ENCODE assay signal across 28 cellular contexts in the genomic region with DNA sequence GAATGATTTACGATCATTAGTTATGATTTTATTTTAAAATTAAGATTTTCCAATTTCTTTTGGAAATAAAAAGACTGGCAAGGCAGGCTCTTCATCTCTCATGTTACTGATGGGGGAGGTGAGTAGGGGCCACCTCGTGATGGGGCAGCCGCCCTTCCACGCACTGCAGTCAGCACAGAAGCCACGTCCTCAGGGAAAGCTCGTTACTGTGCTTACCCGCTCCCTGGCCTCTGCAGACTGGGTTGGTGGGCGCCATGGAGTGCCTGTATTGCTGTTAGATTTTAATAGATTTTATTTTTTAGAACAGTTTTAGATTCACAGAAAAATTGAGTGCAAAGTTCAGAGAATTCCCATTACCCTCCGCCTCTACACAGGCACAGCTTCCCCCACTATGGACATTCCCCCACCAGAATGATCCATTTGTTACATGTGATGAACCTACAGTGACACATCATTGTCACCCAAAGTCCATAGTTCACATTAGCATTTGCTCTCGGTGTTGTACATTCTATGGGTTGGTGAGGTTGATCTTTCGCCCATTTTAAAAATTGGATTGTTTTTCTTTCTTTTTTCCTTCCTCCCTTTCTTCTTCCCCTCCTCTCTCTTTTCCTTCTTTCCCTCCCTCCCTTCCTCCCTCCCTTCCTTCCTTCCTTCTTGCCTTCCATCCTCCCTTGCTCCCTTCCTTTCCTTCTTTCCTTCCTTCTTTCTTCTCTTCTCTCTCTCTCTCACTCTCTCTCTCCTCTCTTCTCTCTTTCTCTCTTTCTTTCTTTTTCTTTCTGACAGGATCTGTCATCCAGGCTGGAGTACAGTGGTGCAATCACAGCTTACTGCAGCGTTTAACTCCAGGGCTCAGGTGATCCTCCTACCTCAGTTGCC. TPM values are rescaled to one million over a fixed set of nuclear protein-coding genes. Genes with fewer than 3 reads are reported as not detected.
DNase-seq lines count a peak whose midpoint lies in the region; ATAC-seq, FAIRE-seq and TF ChIP-seq lines count a peak whose summit lies in the region.
"Had no signal": no experiment of that assay in that cellular context is flagged by ENCODE, and none has a peak within 500 bp of the region (broad histone marks: within the 10 kb centered on the region; RNA-seq: fewer than 3 reads in every experiment).

No MANE protein-coding gene starts in this region.

- H2AFZ ChIP-seq in astrocyte (ENCODE audit: low read depth, low read length): no peak overlapping the region
- H2AFZ ChIP-seq in HepG2 (ENCODE audit: low read length): no peak overlapping the region

- in situ Hi-C loops in HepG2 (cut with HindIII; ENCODE audit: extremely low pct_ligation_motif_present, low pct_unique_long_range_greater_than_20kb): no loop called here
- in situ Hi-C loops in transverse colon (cut with MboI; ENCODE audit: low pct_ligation_motif_present in 1 of 4, low pct_unique_long_range_greater_than_20kb in 1 of 4, low sequenced_read_pairs in 3 of 4): no loop called here

- H3K27me3 Mint-ChIP-seq in astrocyte (ENCODE audit: low read depth, unreplicated experiment): peaks cover 18% of the 10 kb centered on the region

- TF ChIP-seq RAD21 in HepG2 (CRISPR knock-in tag; IDR thresholded peaks at IDR 0.05): no peak

- H3K9me3 ChIP-seq in heart left ventricle (no peaks in the 10 kb centered on the region), astrocyte (ENCODE audit: insufficient read depth, low read depth, low read length) (peaks cover 4% of the 10 kb centered on the region), HepG2 (ENCODE audit: low read length) (no peaks in the 10 kb centered on the region), transverse colon (no peaks in the 10 kb centered on the region)
- H3K9me3 ChIP-seq: Caco-2, HAP-1, SK-N-SH had no signal

- POLR2A ChIA-PET in HepG2 (lab: Yijun Ruan, JAX): interaction anchor here (0.7 to 3.9 kb wide), 11 partner anchors 8 to 110 kb away, joined by 3 to 45 read pairs (median 5); a partner anchor contains a TSS

- TF ChIP-seq CTCF in heart left ventricle (IDR thresholded peaks at IDR 0.05): no peak
- no peak for TF ChIP-seq CTCF in astrocyte (IDR thresholded peaks at IDR 0.05; ENCODE audit: insufficient read depth, low read depth, low read length)
- TF ChIP-seq CTCF in HepG2 (CRISPR knock-in tag; IDR thresholded peaks at IDR 0.05): no peak
- TF ChIP-seq CTCF in transverse colon (IDR thresholded peaks at IDR 0.05): no peak

- H3K4me1 ChIP-seq in heart left ventricle: peaks cover 0 to 36% (median 7%) of the 10 kb centered on the region in 12 donors
- H3K4me1 ChIP-seq in astrocyte (ENCODE audit: insufficient read depth, low read length): no peaks in the 10 kb centered on the region
- H3K4me1 ChIP-seq in HepG2 (ENCODE audit: insufficient read depth, low read length): peaks cover 82% of the 10 kb centered on the region
- H3K4me1 ChIP-seq in transverse colon: peaks cover 0 to 18% (median 5%) of the 10 kb centered on the region in 4 donors
- H3K4me1 ChIP-seq: HAP-1 had no signal

- H3K9ac ChIP-seq in astrocyte (ENCODE audit: low read length) (no peak overlapping the region), HepG2 (ENCODE audit: insufficient read depth, low read depth, low read length) (peak overlapping the region; percentile 62)
- H3K9ac ChIP-seq: SK-N-SH had no signal

- H3K4me3 ChIP-seq in heart left ventricle (no peak overlapping the region), astrocyte (ENCODE audit: insufficient read depth, low read depth, low read length) (no peak overlapping the region), HepG2 (replicated peaks in 1 of 3; ENCODE audit: insufficient read depth in 1 of 3, low read depth in 2 of 3, low read length in 3 of 3) (no peak overlapping the region), transverse colon (no peak overlapping the region)
- H3K4me3 ChIP-seq: GM12878, HAP-1 had no signal

- intact Hi-C loops in cardiac septum (cut with DNase I): no loop called here
- intact Hi-C loops in heart left ventricle (cut with DNase I): no loop called here
- intact Hi-C loops in HepG2 (cut with micrococcal nuclease; ENCODE audit: unreplicated experiment): loop anchor here (5.0 kb wide), 1 partner anchor 67 kb away; no protein-coding TSS in a partner anchor
- intact Hi-C loops in transverse colon (cut with DNase I; ENCODE audit: low total_unique reads): no loop called here

- H3K36me3 Mint-ChIP-seq in astrocyte (ENCODE audit: low read depth, unreplicated experiment): no peaks in the 10 kb centered on the region
- H3K36me3 Mint-ChIP-seq: CD8-positive, alpha-beta T cell; IgD-negative memory B cell had no signal

- DNase-seq in cardiac septum (ENCODE audit: low spot score): peak; percentile 33
- no peak for DNase-seq in heart left ventricle
- no peak for DNase-seq in astrocyte (ENCODE audit: low read depth)
- DNase-seq in HepG2 (ENCODE audit: low spot score): peak; percentile 72
- DNase-seq in ureter (ENCODE audit: low spot score): peak; percentile 28
- no peak for DNase-seq in transverse colon
- DNase-seq: Caco-2, DMS79, EL, GDM1, GOT3, NCI-H1048, NCI-H1417 treated with DMSO at 0.1 percent for 48 hours, NCI-H1694 treated with DMSO at 0.1 percent for 48 hours, NCI-H2081, NCI-H2227 treated with DMSO at 0.1 percent for 48 hours, NCI-H69, SIG-M5, SK-N-SH had no signal

- no peaks in the 10 kb centered on the region for H3K27me3 ChIP-seq in heart left ventricle
- H3K27me3 ChIP-seq in astrocyte (ENCODE audit: insufficient read depth, low read length): no peaks in the 10 kb centered on the region
- H3K27me3 ChIP-seq in HepG2 (ENCODE audit: control insufficient read depth in 1 of 2, insufficient read depth in 2 of 2, low read length in 2 of 2): no peaks in the 10 kb centered on the region
- no peaks in the 10 kb centered on the region for H3K27me3 ChIP-seq in transverse colon

- H3K4me1 Mint-ChIP-seq in astrocyte (ENCODE audit: low read depth, unreplicated experiment): peaks cover 2% of the 10 kb centered on the region

- H3K4me3 Mint-ChIP-seq in astrocyte (ENCODE audit: unreplicated experiment): no peak overlapping the region
- H3K4me3 Mint-ChIP-seq: CD8-positive, alpha-beta T cell had no signal

- TF ChIP-seq POLR2A in heart left ventricle (IDR thresholded peaks at IDR 0.05) (no peak), HepG2 (IDR thresholded peaks at IDR 0.05; ENCODE audit: insufficient read depth in 1 of 2, low read depth in 2 of 2, low read length in 2 of 2) (no peak), transverse colon (IDR thresholded peaks at IDR 0.05) (no peak)

- FAIRE-seq in astrocyte (lab: Jason Lieb, UNC): no peak
- peak; percentile 60 for FAIRE-seq in HepG2 (lab: Jason Lieb, UNC)
- FAIRE-seq: GM12878 had no signal

- ATAC-seq in heart left ventricle (no peak), HepG2 (peak; percentile 22), HG02610 (IDR thresholded peaks at IDR 0.05; ENCODE audit: unreplicated experiment) (no peak)
- ATAC-seq: CD8-positive, alpha-beta T cell; GM12878; Panc1 had no signal

- H3K36me3 ChIP-seq in heart left ventricle (peaks cover 0 to 24% (median 15%) of the 10 kb centered on the region in 9 donors), astrocyte (ENCODE audit: insufficient read depth, low read length) (no peaks in the 10 kb centered on the region), HepG2 (replicated peaks in 1 of 2; ENCODE audit: control insufficient read depth in 1 of 2, insufficient read depth in 2 of 2, low read length in 2 of 2) (no peaks in the 10 kb centered on the region), transverse colon (no peaks in the 10 kb centered on the region)
- H3K36me3 ChIP-seq: HAP-1 had no signal

- H3K27ac Mint-ChIP-seq in astrocyte (ENCODE audit: unreplicated experiment): peak overlapping the region; percentile 34
- H3K27ac Mint-ChIP-seq: CD8-positive, alpha-beta T cell; IgD-negative memory B cell had no signal

- no peaks in the 10 kb centered on the region for H3K9me3 Mint-ChIP-seq in astrocyte (ENCODE audit: unreplicated experiment)
- H3K9me3 Mint-ChIP-seq: CD8-positive, alpha-beta T cell; IgD-negative memory B cell had no signal

- H3K79me2 ChIP-seq in astrocyte (ENCODE audit: insufficient read depth, low read length): no peaks in the 10 kb centered on the region
- H3K79me2 ChIP-seq in HepG2 (ENCODE audit: insufficient read depth, low read length): no peaks in the 10 kb centered on the region

- TSS peak; percentile 93 for BruUV-seq in HepG2 (replicated peaks; lab: Mats Ljungman, UMichigan)

- TF ChIP-seq EP300 in HepG2 (IDR thresholded peaks at IDR 0.05; ENCODE audit: low read depth in 2 of 2, low read length in 2 of 2): peak in 1 of 2 experiments; percentile 47; a peak in 2 of 4 replicates
- TF ChIP-seq EP300 in HepG2 (CRISPR knock-in tag; IDR thresholded peaks at IDR 0.05; ENCODE audit: borderline replicate concordance): no peak
- no peak for TF ChIP-seq EP300 in transverse colon (IDR thresholded peaks at IDR 0.05; ENCODE audit: low read depth)

- 92 to 94% (median 93%) methylated on average over 12 of the region's 12 CpGs for WGBS in heart left ventricle, 4 donors
- 73% methylated on average over 12 of the region's 12 CpGs for WGBS in HepG2 (ENCODE audit: low lambda C conversion rate)
- 79 to 86% methylated on average over 6 to 12 of the region's 12 CpGs for whole genome bisulfite sequencing in transverse colon (ENCODE audit: low coverage in 1 of 2), 2 donors

- H3K4me2 ChIP-seq in astrocyte (ENCODE audit: low read length) (no peak overlapping the region), HepG2 (ENCODE audit: low read depth, low read length) (peak overlapping the region; percentile 60)
- H3K4me2 ChIP-seq: SK-N-SH had no signal

- peak overlapping the region in 4 of 12 donors; percentile 39 to 59 (median 51) for H3K27ac ChIP-seq in heart left ventricle
- no peak overlapping the region for H3K27ac ChIP-seq in astrocyte (ENCODE audit: low read depth, low read length)
- peak overlapping the region; percentile 92 for H3K27ac ChIP-seq in HepG2 (ENCODE audit: extremely low read length, insufficient read depth, low read length)
- H3K27ac ChIP-seq in transverse colon: no peak overlapping the region
- H3K27ac ChIP-seq: C4-2B, RWPE1 had no signal

- CTCF ChIA-PET in HepG2 (lab: Yijun Ruan, JAX; ENCODE audit: low intra/inter-chr PET ratio, low total read pairs): no interaction called here

- H4K20me1 ChIP-seq in astrocyte (ENCODE audit: insufficient read depth, low read length): no peaks in the 10 kb centered on the region
- H4K20me1 ChIP-seq in HepG2 (ENCODE audit: insufficient read depth, low read length): no peaks in the 10 kb centered on the region

RNA-seq across cellular contexts. Expression of a gene that starts 30.7 kb away (rescaled TPM):
- total RNA-seq in cardiac septum: 54.6 TPM
- total RNA-seq in heart left ventricle: 100 to 1,000 TPM in 2 of 9 donors, 10 to 100 TPM in 7; 36.3 to 109 (median 75.1) TPM
- 10 to 100 TPM; 22.7 to 25.7 TPM for polyA plus RNA-seq in heart left ventricle
- 3.0 and 3.9 TPM in 2 replicates for total RNA-seq in astrocyte
- total RNA-seq in HepG2 (2016; rRNA removed; fragmentation: Illumina TruSeq; extraction: Trizol): 0.34 and 0.46 TPM in 2 replicates
- 0.26 and 0.30 TPM in 2 replicates for total RNA-seq in HepG2 (2016; cell fraction: cytosol; rRNA removed; fragmentation: Illumina TruSeq; extraction: Trizol; ENCODE audit: low read depth)
- 0.27 and 0.35 TPM in 2 replicates for total RNA-seq in HepG2 (2016; cell fraction: insoluble cytoplasmic fraction; rRNA removed; fragmentation: Illumina TruSeq; extraction: Trizol)
- total RNA-seq in HepG2 (2016; cell fraction: membrane; rRNA removed; fragmentation: Illumina TruSeq; extraction: Trizol): 0.28 and 0.38 TPM in 2 replicates
- total RNA-seq in HepG2 (2016; cell fraction: nucleus; rRNA removed; fragmentation: Illumina TruSeq; extraction: Trizol): 0.47 and 0.62 TPM in 2 replicates
- 12.4 and 25.0 TPM in 2 replicates for polyA plus RNA-seq in HepG2 (2011; rRNA removed)
- polyA plus RNA-seq in HepG2 (2011; cell fraction: cytosol; rRNA removed): 6.9 and 10.2 TPM in 2 replicates
- 71.2 and 100 TPM in 2 replicates for polyA plus RNA-seq in HepG2 (2011; cell fraction: nucleus; rRNA removed)
- polyA plus RNA-seq in HepG2 (2012): 32.9 and 44.4 TPM in 2 replicates
- 0.14 TPM in 1 of 2 replicates, not detected in the other for polyA plus RNA-seq in HepG2 (2016; cell fraction: cytosol; fragmentation: Illumina TruSeq; extraction: Trizol; ENCODE audit: low read depth)
- polyA plus RNA-seq in HepG2 (2016; cell fraction: insoluble cytoplasmic fraction; fragmentation: Illumina TruSeq; extraction: Trizol; ENCODE audit: low read depth): 0.26 and 0.38 TPM in 2 replicates
- polyA plus RNA-seq in HepG2 (2016; cell fraction: membrane; fragmentation: Illumina TruSeq; extraction: Trizol; ENCODE audit: low read depth): 0.05 TPM in 1 of 2 replicates, not detected in the other
- polyA plus RNA-seq in HepG2 (2016; cell fraction: nucleus; fragmentation: Illumina TruSeq; extraction: Trizol; ENCODE audit: insufficient read depth, low read depth): 0.79 and 1.0 TPM in 2 replicates
- 2.3 and 27.8 TPM in 2 replicates for polyA minus RNA-seq in HepG2 (2011; rRNA and poly(A)+ RNA removed; ENCODE audit: low replicate concordance)
- 3.3 and 10.6 TPM in 2 replicates for polyA minus RNA-seq in HepG2 (2011; cell fraction: cytosol; rRNA and poly(A)+ RNA removed)
- 26.3 and 39.8 TPM in 2 replicates for polyA minus RNA-seq in HepG2 (2011; cell fraction: nucleus; rRNA and poly(A)+ RNA removed)
- total RNA-seq in ureter: 80.2 TPM
- 10 to 100 TPM in 2 of 4 donors, 1 to 10 TPM in 2; 8.3 to 18.1 (median 12.5) TPM for total RNA-seq in transverse colon
- total RNA-seq: A673; CD8-positive, alpha-beta T cell had no signal
- polyA plus RNA-seq: SK-N-SH had no signal

Comparison
In these comparisons a context has a peak if more than half of its experiments do, and no peak if none do; other contexts are left out.
1. DNase-seq: peak in cardiac septum (single experiment), HepG2 (single experiment) and ureter (single experiment); none in heart left ventricle (0 of 5), astrocyte (single experiment) and transverse colon (single experiment).